Comparison of ENCODE assay signal across 21 cellular contexts in the genomic region with DNA sequence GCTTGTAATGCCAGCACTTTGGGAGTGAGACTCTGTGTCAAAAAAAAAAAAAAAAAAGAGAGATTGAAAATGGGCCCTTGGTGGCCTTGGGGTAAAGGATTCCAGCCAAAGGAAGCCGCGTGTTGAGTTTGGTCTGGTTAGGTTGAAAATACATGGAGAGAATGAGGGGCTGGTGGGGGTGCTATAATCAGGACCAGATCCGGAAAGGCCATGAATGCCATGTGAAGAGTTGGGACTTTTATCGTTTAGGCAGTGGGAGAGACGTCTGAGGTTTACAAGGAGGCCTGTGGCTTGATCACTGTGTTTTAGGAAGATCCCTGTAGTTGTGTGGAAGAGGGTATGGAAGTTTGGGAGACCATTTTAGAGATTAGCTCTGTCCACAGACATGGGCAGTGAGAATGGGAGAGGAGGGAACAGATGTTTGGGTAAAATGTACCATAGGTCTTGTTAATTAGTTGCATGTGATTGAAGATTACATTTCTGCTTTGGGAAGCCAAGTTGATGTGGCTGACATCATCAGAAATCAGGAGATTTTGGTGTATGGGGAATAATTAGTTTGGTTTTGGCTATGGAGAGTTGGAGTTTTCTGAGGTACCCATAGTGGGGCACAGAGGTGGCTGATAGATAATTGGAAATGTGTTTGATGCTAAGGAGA. TPM values are rescaled to one million over a fixed set of nuclear protein-coding genes. Genes with fewer than 3 reads are reported as not detected.
DNase-seq lines count a peak whose midpoint lies in the region; ATAC-seq and TF ChIP-seq lines count a peak whose summit lies in the region.
"Had no signal": no experiment of that assay in that cellular context is flagged by ENCODE, and none has a peak within 500 bp of the region (broad histone marks: within the 10 kb centered on the region; RNA-seq: fewer than 3 reads in every experiment).

No MANE protein-coding gene starts in this region.

- H3K79me2 ChIP-seq in PC-3 (ENCODE audit: low read length) = peaks cover 76% of the 10 kb centered on the region
- H3K79me2 ChIP-seq in neural cell (replicated peaks; ENCODE audit: insufficient read depth, low read length) = peaks cover 74% of the 10 kb centered on the region

- H3K4me3 ChIP-seq in CD4-positive, alpha-beta memory T cell (ENCODE audit: low read length in 2 of 2) = no peak overlapping the region
- H3K4me3 ChIP-seq in PC-3 (ENCODE audit: low read length) (peak overlapping the region; percentile 24; the same call in 1 of the 2 replicates), neural cell (ENCODE audit: low read length) (peak overlapping the region; percentile 89)

- ATAC-seq in PC-3 = no peak
- ATAC-seq in central memory CD8-positive, alpha-beta T cell (replicated peaks; ENCODE audit: extremely low read depth, poor library complexity, severe bottlenecking) = no peak
- ATAC-seq: naive thymus-derived CD8-positive, alpha-beta T cell had no signal

- H4K20me1 ChIP-seq in PC-3 (ENCODE audit: low read length) (no peaks in the 10 kb centered on the region), neural cell (ENCODE audit: insufficient read depth) (no peaks in the 10 kb centered on the region)

- POLR2A ChIA-PET in CD4-positive, alpha-beta memory T cell (lab: Charles Lee; ENCODE audit: partially characterized antibody) = interaction anchor here (1.0 kb wide), 1 partner anchor 16 kb away, joined by 3 read pairs; no protein-coding TSS in a partner anchor
- POLR2A ChIA-PET in PC-3 (lab: Charles Lee; ENCODE audit: unreplicated experiment) (no interaction called here), GM10248 (lab: Yijun Ruan, JAX) (no interaction called here)

- DNase-seq in CD4-positive, alpha-beta memory T cell = no peak
- DNase-seq in PC-3 = no peak
- DNase-seq in central memory CD8-positive, alpha-beta T cell (ENCODE audit: low spot score in 2 of 2) = no peak
- no peak for DNase-seq in glomerular visceral epithelial cell (ENCODE audit: extremely low spot score)
- DNase-seq in GM10248 (ENCODE audit: extremely low spot score) = no peak
- no peak for DNase-seq in effector CD4-positive, alpha-beta T cell
- no peak for DNase-seq in amygdala (lab: John Stamatoyannopoulos, UW)
- DNase-seq: activated CD4-positive, alpha-beta T cell treated with anti-CD3 and anti-CD28 coated beads, Interleukin-2, amount 50 U/mL, for 4 hours; activated T-cell treated with anti-CD3 and anti-CD28 coated beads, Interleukin-2, amount 50 U/mL, for 1 hour; Caco-2; dorsolateral prefrontal cortex; GF-D8; HCEC 1CT; hypothalamus; kidney; naive thymus-derived CD8-positive, alpha-beta T cell; NCI-H1105; NCI-H2171; NCI-H748 treated with DMSO at 0.1 percent for 48 hours had no signal

- TF ChIP-seq EP300 in neural cell (conservative IDR thresholded peaks at IDR 0.05; ENCODE audit: poor library complexity, severe bottlenecking) = no peak

- H3K9me3 ChIP-seq in CD4-positive, alpha-beta memory T cell (ENCODE audit: control insufficient read depth in 1 of 2, low read length in 2 of 2) = no peaks in the 10 kb centered on the region
- H3K9me3 ChIP-seq in PC-3 (ENCODE audit: low read length) (no peaks in the 10 kb centered on the region), neural cell (ENCODE audit: low read length) (no peaks in the 10 kb centered on the region)
- H3K9me3 ChIP-seq: Caco-2 had no signal

- peak overlapping the region; percentile 68 for H3K9ac ChIP-seq in PC-3 (ENCODE audit: low read length)
- no peak overlapping the region for H3K9ac ChIP-seq in neural cell (ENCODE audit: low read length)

- H3K4me1 ChIP-seq in CD4-positive, alpha-beta memory T cell (ENCODE audit: insufficient read depth, low read length) = peaks cover 26% of the 10 kb centered on the region
- peaks cover 36% of the 10 kb centered on the region for H3K4me1 ChIP-seq in PC-3 (ENCODE audit: insufficient read depth, low read length)

- TF ChIP-seq RAD21 in neural cell (conservative IDR thresholded peaks at IDR 0.05) = no peak

- intact Hi-C loops in CD4-positive, alpha-beta memory T cell (cut with micrococcal nuclease) = loop anchor here (10.0 kb wide), 1 partner anchor 1636 kb away; a partner anchor contains a TSS
- intact Hi-C loops in PC-3 (cut with micrococcal nuclease) = no loop called here

- H3K27ac ChIP-seq in CD4-positive, alpha-beta memory T cell (ENCODE audit: low read depth, low read length) = no peak overlapping the region
- peak overlapping the region; percentile 100 for H3K27ac ChIP-seq in PC-3 (ENCODE audit: low read length)
- no peak overlapping the region for H3K27ac ChIP-seq in neural cell (ENCODE audit: low read length)

- TF ChIP-seq CTCF in PC-3 (conservative IDR thresholded peaks at IDR 0.05; ENCODE audit: low read depth, low read length) (no peak), neural cell (IDR thresholded peaks at IDR 0.05; ENCODE audit: poor library complexity, severe bottlenecking) (no peak), GM10248 (IDR thresholded peaks at IDR 0.05; ENCODE audit: control extremely low read depth, extremely low read depth, low read depth, missing control alignments) (no peak)

- H3K27me3 ChIP-seq in CD4-positive, alpha-beta memory T cell (ENCODE audit: insufficient read depth, low read length) = no peaks in the 10 kb centered on the region
- H3K27me3 ChIP-seq in PC-3 (ENCODE audit: low read length) (no peaks in the 10 kb centered on the region), neural cell (ENCODE audit: insufficient read depth, low read depth, low read length) (no peaks in the 10 kb centered on the region)
- H3K27me3 ChIP-seq: dorsolateral prefrontal cortex had no signal

- CTCF ChIA-PET in CD4-positive, alpha-beta memory T cell (lab: Charles Lee; ENCODE audit: partially characterized antibody) = interaction anchor here (0.7 to 3.1 kb wide), 3 partner anchors 7 to 33 kb away, joined by 3 to 22 read pairs (median 3); no protein-coding TSS in a partner anchor
- CTCF ChIA-PET in PC-3 (lab: Charles Lee) = no interaction called here
- CTCF ChIA-PET in GM10248 (lab: Yijun Ruan, JAX) = interaction anchor here (0.6 to 1.8 kb wide), 2 partner anchors 8 to 11 kb away, joined by 3 to 9 read pairs; no protein-coding TSS in a partner anchor

- H3K9me2 ChIP-seq in PC-3 (replicated peaks; ENCODE audit: low read length) (no peaks in the 10 kb centered on the region), neural cell (ENCODE audit: insufficient read depth, low read length) (no peaks in the 10 kb centered on the region)

- H2AFZ ChIP-seq in PC-3 (ENCODE audit: low read length) (no peak overlapping the region), neural cell (ENCODE audit: low read depth, low read length) (no peak overlapping the region)

- H3K4me2 ChIP-seq in PC-3 (ENCODE audit: low read length) = peak overlapping the region; percentile 67
- H3K4me2 ChIP-seq in neural cell (ENCODE audit: low read length) = no peak overlapping the region

- H3F3A ChIP-seq in PC-3 (ENCODE audit: low read length, unreplicated experiment) (peaks cover 5% of the 10 kb centered on the region), neural cell (ENCODE audit: insufficient read depth, low read length, poor library complexity, severe bottlenecking) (peaks cover 5% of the 10 kb centered on the region)

- H3K4me1 Mint-ChIP-seq in CD4-positive, alpha-beta memory T cell = peaks cover 35 to 51% (median 45%) of the 10 kb centered on the region in 4 donors
- peaks cover 63% of the 10 kb centered on the region for H3K4me1 Mint-ChIP-seq in central memory CD8-positive, alpha-beta T cell

- no peaks in the 10 kb centered on the region for H3K9me3 Mint-ChIP-seq in CD4-positive, alpha-beta memory T cell
- H3K9me3 Mint-ChIP-seq in central memory CD8-positive, alpha-beta T cell = no peaks in the 10 kb centered on the region
- H3K9me3 Mint-ChIP-seq: naive thymus-derived CD8-positive, alpha-beta T cell had no signal

- H3K27me3 Mint-ChIP-seq in CD4-positive, alpha-beta memory T cell = no peaks in the 10 kb centered on the region
- H3K27me3 Mint-ChIP-seq in central memory CD8-positive, alpha-beta T cell = no peaks in the 10 kb centered on the region
- H3K27me3 Mint-ChIP-seq: activated naive CD8-positive, alpha-beta T cell; naive thymus-derived CD8-positive, alpha-beta T cell had no signal

- H3K4me3 Mint-ChIP-seq in CD4-positive, alpha-beta memory T cell = peak overlapping the region in 2 of 8 donors; percentile 15 to 20
- no peak overlapping the region for H3K4me3 Mint-ChIP-seq in central memory CD8-positive, alpha-beta T cell
- H3K4me3 Mint-ChIP-seq: activated naive CD8-positive, alpha-beta T cell had no signal

- no peaks in the 10 kb centered on the region for H3K36me3 ChIP-seq in CD4-positive, alpha-beta memory T cell (ENCODE audit: insufficient read depth, low read length)
- H3K36me3 ChIP-seq in PC-3 (ENCODE audit: low read depth, low read length) (no peaks in the 10 kb centered on the region), neural cell (ENCODE audit: insufficient read depth, low read length) (no peaks in the 10 kb centered on the region)

- H3K36me3 Mint-ChIP-seq in CD4-positive, alpha-beta memory T cell = peaks cover 0 to 8% of the 10 kb centered on the region in 2 donors
- H3K36me3 Mint-ChIP-seq in central memory CD8-positive, alpha-beta T cell (ENCODE audit: insufficient read depth) = peaks cover 3% of the 10 kb centered on the region
- H3K36me3 Mint-ChIP-seq: activated naive CD8-positive, alpha-beta T cell had no signal

- no TSS peak for BruUV-seq in PC-3 (replicated peaks; lab: Mats Ljungman, UMichigan)

- peak overlapping the region in 4 of 7 donors; percentile 0 to 79 (median 10) for H3K27ac Mint-ChIP-seq in CD4-positive, alpha-beta memory T cell
- H3K27ac Mint-ChIP-seq in central memory CD8-positive, alpha-beta T cell (ENCODE audit: low read depth) = peak overlapping the region; percentile 60
- H3K27ac Mint-ChIP-seq: activated naive CD8-positive, alpha-beta T cell had no signal

TF ChIP-seq in neural cell, 6 proteins besides CTCF, POLR2A, EP300 and RAD21 (continues in another document):
- TF ChIP-seq POLR2AphosphoS5 (IDR thresholded peaks at IDR 0.05) (no peak), EZH2 (IDR thresholded peaks at IDR 0.05; ENCODE audit: borderline replicate concordance, insufficient read depth, low read length, poor library complexity, severe bottlenecking) (no peak), SMC3 (conservative IDR thresholded peaks at IDR 0.05; ENCODE audit: poor library complexity) (no peak), MXI1 (conservative IDR thresholded peaks at IDR 0.05; ENCODE audit: poor library complexity, severe bottlenecking) (no peak)

RNA-seq across cellular contexts. Expression of a gene that starts 3.5 kb away (rescaled TPM):
- total RNA-seq in CD4-positive, alpha-beta memory T cell = 10 to 100 TPM; 14.4 to 14.8 TPM
- polyA plus RNA-seq in CD4-positive, alpha-beta memory T cell = 1 to 10 TPM; 6.0 to 8.0 TPM
- total RNA-seq in PC-3 (2014; rRNA removed) = 86.9 and 92.7 TPM in 2 replicates
- polyA plus RNA-seq in neural cell = 82.6 and 88.8 TPM in 2 replicates
- polyA minus RNA-seq in neural cell = 99.1 and 115 TPM in 2 replicates

RNA-seq across cellular contexts. Expression of a gene that starts 42.5 kb away (rescaled TPM):
- not detected for total RNA-seq in CD4-positive, alpha-beta memory T cell
- not detected for polyA plus RNA-seq in CD4-positive, alpha-beta memory T cell
- not detected in 2 replicates for total RNA-seq in PC-3 (2014; rRNA removed)
- 273 and 295 TPM in 2 replicates for polyA plus RNA-seq in neural cell
- polyA minus RNA-seq in neural cell = 193 and 231 TPM in 2 replicates
- polyA plus RNA-seq: naive thymus-derived CD8-positive, alpha-beta T cell had no signal

Comparison
In these comparisons a context has a peak if more than half of its experiments do, and no peak if none do; other contexts are left out.
1. H3K4me3 ChIP-seq: peak in PC-3 (single experiment) and neural cell (single experiment); none in CD4-positive, alpha-beta memory T cell (0 of 2).